1 cellular context compared by ENCODE assay signal in the genomic region with DNA sequence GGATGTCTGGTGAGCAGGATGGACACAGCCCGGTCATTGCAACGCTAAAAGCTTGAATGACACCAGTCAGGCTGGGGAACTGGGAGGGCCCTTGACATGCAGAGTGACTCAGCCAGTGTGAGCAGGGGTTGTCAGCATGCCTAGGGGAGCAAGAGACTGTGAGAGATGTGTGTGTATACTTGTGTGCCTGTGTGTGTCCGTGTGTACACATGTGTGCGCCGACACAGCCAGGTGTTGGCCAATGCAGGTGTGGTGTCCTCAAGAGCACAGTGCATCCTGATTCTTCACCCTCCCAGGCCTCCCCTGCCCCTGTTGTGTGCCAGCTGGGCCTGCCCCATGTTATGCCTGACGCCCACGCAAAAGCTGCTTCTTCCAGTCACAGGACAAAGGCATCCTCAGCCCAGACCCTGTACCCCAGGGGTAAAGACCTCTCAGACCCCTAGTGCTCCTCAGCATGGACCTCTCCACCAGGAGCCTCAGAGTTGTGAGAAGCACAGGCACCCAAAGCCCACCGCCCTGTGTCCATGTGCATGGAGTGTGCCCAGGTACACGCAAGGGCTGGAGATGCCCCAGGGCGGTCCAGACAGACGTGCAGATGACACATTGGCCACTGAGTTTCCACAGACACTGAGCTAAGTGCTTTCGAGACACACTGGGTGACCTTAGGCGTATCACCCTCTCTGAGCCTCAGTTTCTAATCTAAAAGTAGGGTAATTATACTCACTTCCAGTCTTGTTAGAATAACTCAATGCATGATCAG.
TF ChIP-seq lines count a peak whose summit lies in the region.

No MANE protein-coding gene starts in this region.

TF ChIP-seq in HepG2, 621 proteins besides CTCF, POLR2A, EP300 and RAD21 (continued from another document and continues in another):
- TF ChIP-seq, protein P1, sequence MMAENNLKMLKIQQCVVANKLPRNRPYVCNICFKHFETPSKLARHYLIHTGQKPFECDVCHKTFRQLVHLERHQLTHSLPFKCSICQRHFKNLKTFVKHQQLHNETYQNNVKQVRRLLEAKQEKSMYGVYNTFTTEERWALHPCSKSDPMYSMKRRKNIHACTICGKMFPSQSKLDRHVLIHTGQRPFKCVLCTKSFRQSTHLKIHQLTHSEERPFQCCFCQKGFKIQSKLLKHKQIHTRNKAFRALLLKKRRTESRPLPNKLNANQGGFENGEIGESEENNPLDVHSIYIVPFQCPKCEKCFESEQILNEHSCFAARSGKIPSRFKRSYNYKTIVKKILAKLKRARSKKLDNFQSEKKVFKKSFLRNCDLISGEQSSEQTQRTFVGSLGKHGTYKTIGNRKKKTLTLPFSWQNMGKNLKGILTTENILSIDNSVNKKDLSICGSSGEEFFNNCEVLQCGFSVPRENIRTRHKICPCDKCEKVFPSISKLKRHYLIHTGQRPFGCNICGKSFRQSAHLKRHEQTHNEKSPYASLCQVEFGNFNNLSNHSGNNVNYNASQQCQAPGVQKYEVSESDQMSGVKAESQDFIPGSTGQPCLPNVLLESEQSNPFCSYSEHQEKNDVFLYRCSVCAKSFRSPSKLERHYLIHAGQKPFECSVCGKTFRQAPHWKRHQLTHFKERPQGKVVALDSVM (CRISPR knock-in tag; IDR thresholded peaks at IDR 0.05) = no peak
- TF ChIP-seq GABPB1 (CRISPR knock-in tag; IDR thresholded peaks at IDR 0.05) (peak; percentile 40), BRCA1 (CRISPR knock-in tag; IDR thresholded peaks at IDR 0.05) (no peak), TMF1 (CRISPR knock-in tag; IDR thresholded peaks at IDR 0.05; ENCODE audit: low read depth) (no peak), SKI (IDR thresholded peaks at IDR 0.05; ENCODE audit: partially characterized antibody) (no peak), ZNF230 (CRISPR knock-in tag; IDR thresholded peaks at IDR 0.05) (0 out of 2 replicates have a peak, but pooled peaks have one; percentile 55), SAFB2 (CRISPR knock-in tag; IDR thresholded peaks at IDR 0.05; ENCODE audit: borderline replicate concordance, low read depth) (no peak), BORCS8-MEF2B (CRISPR knock-in tag; IDR thresholded peaks at IDR 0.05) (no peak), ZNF792 (CRISPR knock-in tag; IDR thresholded peaks at IDR 0.05) (no peak), NPAS2 (CRISPR knock-in tag; IDR thresholded peaks at IDR 0.05; ENCODE audit: borderline replicate concordance) (no peak), ZSCAN9 (CRISPR knock-in tag; IDR thresholded peaks at IDR 0.05; ENCODE audit: borderline replicate concordance) (no peak), MEF2D (CRISPR knock-in tag; IDR thresholded peaks at IDR 0.05) (no peak), AGO2 (optimal IDR thresholded peaks at IDR 0.05; ENCODE audit: low read depth, low read length) (no peak), POGZ (CRISPR knock-in tag; IDR thresholded peaks at IDR 0.05) (no peak), ZNF543 (CRISPR knock-in tag; IDR thresholded peaks at IDR 0.05) (no peak), ETV5 (CRISPR knock-in tag; IDR thresholded peaks at IDR 0.05; ENCODE audit: borderline replicate concordance) (no peak), SOX13 (IDR thresholded peaks at IDR 0.05) (no peak), SOX13 (CRISPR knock-in tag; conservative IDR thresholded peaks at IDR 0.05 in 1 of 2, IDR thresholded peaks at IDR 0.05 in 1 of 2) (no peak), ZNF331 (CRISPR knock-in tag; IDR thresholded peaks at IDR 0.05) (no peak), ZNF713 (CRISPR knock-in tag; IDR thresholded peaks at IDR 0.05) (0 out of 2 replicates have a peak, but pooled peaks have one; percentile 21), ZNF432 (CRISPR knock-in tag; IDR thresholded peaks at IDR 0.05; ENCODE audit: borderline replicate concordance) (no peak), ZNF264 (CRISPR knock-in tag; IDR thresholded peaks at IDR 0.05) (no peak), MATR3 (CRISPR knock-in tag; IDR thresholded peaks at IDR 0.05) (no peak), ZNF205 (CRISPR knock-in tag; IDR thresholded peaks at IDR 0.05) (no peak), ZNF343 (CRISPR knock-in tag; IDR thresholded peaks at IDR 0.05) (no peak), TSC22D2 (CRISPR knock-in tag; IDR thresholded peaks at IDR 0.05; ENCODE audit: borderline replicate concordance) (no peak), ZNF674 (CRISPR knock-in tag; IDR thresholded peaks at IDR 0.05; ENCODE audit: low read depth) (no peak), ZNF460 (CRISPR knock-in tag; IDR thresholded peaks at IDR 0.05; ENCODE audit: borderline replicate concordance) (no peak), BHLHE40 (IDR thresholded peaks at IDR 0.05; ENCODE audit: low read length) (no peak), LCORL (IDR thresholded peaks at IDR 0.05) (no peak), LCORL (CRISPR knock-in tag; IDR thresholded peaks at IDR 0.05) (no peak), REXO4 (CRISPR knock-in tag; IDR thresholded peaks at IDR 0.05; ENCODE audit: borderline replicate concordance) (no peak), GTF2F1 (IDR thresholded peaks at IDR 0.05; ENCODE audit: low read length) (no peak), CEBPB (IDR thresholded peaks at IDR 0.05; ENCODE audit: borderline replicate concordance, low read depth, low read length) (peak; percentile 18; the same call in 1 of the 2 replicates), ATF1 (CRISPR knock-in tag; IDR thresholded peaks at IDR 0.05) (no peak), ZNF83 (CRISPR knock-in tag; IDR thresholded peaks at IDR 0.05; ENCODE audit: borderline replicate concordance) (no peak)
- TF ChIP-seq, protein P2, sequence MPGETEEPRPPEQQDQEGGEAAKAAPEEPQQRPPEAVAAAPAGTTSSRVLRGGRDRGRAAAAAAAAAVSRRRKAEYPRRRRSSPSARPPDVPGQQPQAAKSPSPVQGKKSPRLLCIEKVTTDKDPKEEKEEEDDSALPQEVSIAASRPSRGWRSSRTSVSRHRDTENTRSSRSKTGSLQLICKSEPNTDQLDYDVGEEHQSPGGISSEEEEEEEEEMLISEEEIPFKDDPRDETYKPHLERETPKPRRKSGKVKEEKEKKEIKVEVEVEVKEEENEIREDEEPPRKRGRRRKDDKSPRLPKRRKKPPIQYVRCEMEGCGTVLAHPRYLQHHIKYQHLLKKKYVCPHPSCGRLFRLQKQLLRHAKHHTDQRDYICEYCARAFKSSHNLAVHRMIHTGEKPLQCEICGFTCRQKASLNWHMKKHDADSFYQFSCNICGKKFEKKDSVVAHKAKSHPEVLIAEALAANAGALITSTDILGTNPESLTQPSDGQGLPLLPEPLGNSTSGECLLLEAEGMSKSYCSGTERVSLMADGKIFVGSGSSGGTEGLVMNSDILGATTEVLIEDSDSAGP (CRISPR knock-in tag; IDR thresholded peaks at IDR 0.05; ENCODE audit: borderline replicate concordance) = 0 out of 2 replicates have a peak, but pooled peaks have one; percentile 13
- TF ChIP-seq, protein P3, sequence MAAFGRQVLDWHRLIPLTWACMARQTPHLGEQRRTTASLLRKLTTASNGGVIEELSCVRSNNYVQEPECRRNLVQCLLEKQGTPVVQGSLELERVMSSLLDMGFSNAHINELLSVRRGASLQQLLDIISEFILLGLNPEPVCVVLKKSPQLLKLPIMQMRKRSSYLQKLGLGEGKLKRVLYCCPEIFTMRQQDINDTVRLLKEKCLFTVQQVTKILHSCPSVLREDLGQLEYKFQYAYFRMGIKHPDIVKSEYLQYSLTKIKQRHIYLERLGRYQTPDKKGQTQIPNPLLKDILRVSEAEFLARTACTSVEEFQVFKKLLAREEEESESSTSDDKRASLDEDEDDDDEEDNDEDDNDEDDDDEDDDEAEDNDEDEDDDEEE (CRISPR knock-in tag; IDR thresholded peaks at IDR 0.05) = no peak
- TF ChIP-seq, protein P4, sequence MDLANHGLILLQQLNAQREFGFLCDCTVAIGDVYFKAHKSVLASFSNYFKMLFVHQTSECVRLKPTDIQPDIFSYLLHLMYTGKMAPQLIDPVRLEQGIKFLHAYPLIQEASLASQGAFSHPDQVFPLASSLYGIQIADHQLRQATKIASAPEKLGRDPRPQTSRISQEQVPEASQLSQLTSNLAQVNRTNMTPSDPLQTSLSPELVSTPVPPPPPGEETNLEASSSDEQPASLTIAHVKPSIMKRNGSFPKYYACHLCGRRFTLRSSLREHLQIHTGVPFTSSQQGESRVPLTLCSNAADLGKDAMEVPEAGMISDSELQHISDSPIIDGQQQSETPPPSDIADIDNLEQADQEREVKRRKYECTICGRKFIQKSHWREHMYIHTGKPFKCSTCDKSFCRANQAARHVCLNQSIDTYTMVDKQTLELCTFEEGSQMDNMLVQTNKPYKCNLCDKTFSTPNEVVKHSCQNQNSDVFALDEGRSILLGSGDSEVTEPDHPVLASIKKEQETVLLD (CRISPR knock-in tag; IDR thresholded peaks at IDR 0.05; ENCODE audit: low read depth) = no peak
- TF ChIP-seq, protein P5, sequence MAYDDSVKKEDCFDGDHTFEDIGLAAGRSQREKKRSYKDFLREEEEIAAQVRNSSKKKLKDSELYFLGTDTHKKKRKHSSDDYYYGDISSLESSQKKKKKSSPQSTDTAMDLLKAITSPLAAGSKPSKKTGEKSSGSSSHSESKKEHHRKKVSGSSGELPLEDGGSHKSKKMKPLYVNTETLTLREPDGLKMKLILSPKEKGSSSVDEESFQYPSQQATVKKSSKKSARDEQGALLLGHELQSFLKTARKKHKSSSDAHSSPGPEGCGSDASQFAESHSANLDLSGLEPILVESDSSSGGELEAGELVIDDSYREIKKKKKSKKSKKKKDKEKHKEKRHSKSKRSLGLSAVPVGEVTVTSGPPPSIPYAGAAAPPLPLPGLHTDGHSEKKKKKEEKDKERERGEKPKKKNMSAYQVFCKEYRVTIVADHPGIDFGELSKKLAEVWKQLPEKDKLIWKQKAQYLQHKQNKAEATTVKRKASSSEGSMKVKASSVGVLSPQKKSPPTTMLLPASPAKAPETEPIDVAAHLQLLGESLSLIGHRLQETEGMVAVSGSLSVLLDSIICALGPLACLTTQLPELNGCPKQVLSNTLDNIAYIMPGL (CRISPR knock-in tag; IDR thresholded peaks at IDR 0.05; ENCODE audit: borderline replicate concordance in 1 of 2, low read depth in 1 of 2) = no peak
- TF ChIP-seq, protein P6, sequence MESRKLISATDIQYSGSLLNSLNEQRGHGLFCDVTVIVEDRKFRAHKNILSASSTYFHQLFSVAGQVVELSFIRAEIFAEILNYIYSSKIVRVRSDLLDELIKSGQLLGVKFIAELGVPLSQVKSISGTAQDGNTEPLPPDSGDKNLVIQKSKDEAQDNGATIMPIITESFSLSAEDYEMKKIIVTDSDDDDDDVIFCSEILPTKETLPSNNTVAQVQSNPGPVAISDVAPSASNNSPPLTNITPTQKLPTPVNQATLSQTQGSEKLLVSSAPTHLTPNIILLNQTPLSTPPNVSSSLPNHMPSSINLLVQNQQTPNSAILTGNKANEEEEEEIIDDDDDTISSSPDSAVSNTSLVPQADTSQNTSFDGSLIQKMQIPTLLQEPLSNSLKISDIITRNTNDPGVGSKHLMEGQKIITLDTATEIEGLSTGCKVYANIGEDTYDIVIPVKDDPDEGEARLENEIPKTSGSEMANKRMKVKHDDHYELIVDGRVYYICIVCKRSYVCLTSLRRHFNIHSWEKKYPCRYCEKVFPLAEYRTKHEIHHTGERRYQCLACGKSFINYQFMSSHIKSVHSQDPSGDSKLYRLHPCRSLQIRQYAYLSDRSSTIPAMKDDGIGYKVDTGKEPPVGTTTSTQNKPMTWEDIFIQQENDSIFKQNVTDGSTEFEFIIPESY (CRISPR knock-in tag; IDR thresholded peaks at IDR 0.05) = no peak
- TF ChIP-seq, protein P7, sequence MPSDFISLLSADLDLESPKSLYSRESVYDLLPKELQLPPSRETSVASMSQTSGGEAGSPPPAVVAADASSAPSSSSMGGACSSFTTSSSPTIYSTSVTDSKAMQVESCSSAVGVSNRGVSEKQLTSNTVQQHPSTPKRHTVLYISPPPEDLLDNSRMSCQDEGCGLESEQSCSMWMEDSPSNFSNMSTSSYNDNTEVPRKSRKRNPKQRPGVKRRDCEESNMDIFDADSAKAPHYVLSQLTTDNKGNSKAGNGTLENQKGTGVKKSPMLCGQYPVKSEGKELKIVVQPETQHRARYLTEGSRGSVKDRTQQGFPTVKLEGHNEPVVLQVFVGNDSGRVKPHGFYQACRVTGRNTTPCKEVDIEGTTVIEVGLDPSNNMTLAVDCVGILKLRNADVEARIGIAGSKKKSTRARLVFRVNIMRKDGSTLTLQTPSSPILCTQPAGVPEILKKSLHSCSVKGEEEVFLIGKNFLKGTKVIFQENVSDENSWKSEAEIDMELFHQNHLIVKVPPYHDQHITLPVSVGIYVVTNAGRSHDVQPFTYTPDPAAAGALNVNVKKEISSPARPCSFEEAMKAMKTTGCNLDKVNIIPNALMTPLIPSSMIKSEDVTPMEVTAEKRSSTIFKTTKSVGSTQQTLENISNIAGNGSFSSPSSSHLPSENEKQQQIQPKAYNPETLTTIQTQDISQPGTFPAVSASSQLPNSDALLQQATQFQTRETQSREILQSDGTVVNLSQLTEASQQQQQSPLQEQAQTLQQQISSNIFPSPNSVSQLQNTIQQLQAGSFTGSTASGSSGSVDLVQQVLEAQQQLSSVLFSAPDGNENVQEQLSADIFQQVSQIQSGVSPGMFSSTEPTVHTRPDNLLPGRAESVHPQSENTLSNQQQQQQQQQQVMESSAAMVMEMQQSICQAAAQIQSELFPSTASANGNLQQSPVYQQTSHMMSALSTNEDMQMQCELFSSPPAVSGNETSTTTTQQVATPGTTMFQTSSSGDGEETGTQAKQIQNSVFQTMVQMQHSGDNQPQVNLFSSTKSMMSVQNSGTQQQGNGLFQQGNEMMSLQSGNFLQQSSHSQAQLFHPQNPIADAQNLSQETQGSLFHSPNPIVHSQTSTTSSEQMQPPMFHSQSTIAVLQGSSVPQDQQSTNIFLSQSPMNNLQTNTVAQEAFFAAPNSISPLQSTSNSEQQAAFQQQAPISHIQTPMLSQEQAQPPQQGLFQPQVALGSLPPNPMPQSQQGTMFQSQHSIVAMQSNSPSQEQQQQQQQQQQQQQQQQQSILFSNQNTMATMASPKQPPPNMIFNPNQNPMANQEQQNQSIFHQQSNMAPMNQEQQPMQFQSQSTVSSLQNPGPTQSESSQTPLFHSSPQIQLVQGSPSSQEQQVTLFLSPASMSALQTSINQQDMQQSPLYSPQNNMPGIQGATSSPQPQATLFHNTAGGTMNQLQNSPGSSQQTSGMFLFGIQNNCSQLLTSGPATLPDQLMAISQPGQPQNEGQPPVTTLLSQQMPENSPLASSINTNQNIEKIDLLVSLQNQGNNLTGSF (CRISPR knock-in tag; IDR thresholded peaks at IDR 0.05) = no peak
- TF ChIP-seq, protein P8, sequence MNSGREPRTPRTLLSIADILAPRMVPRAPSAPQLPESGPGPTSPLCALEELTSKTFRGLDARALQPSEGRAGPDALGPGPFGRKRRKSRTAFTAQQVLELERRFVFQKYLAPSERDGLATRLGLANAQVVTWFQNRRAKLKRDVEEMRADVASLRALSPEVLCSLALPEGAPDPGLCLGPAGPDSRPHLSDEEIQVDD (CRISPR knock-in tag; IDR thresholded peaks at IDR 0.05; ENCODE audit: borderline replicate concordance) = no peak
- TF ChIP-seq, protein P9, sequence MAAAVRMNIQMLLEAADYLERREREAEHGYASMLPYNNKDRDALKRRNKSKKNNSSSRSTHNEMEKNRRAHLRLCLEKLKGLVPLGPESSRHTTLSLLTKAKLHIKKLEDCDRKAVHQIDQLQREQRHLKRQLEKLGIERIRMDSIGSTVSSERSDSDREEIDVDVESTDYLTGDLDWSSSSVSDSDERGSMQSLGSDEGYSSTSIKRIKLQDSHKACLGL (CRISPR knock-in tag; IDR thresholded peaks at IDR 0.05) = no peak
- TF ChIP-seq, protein P10, sequence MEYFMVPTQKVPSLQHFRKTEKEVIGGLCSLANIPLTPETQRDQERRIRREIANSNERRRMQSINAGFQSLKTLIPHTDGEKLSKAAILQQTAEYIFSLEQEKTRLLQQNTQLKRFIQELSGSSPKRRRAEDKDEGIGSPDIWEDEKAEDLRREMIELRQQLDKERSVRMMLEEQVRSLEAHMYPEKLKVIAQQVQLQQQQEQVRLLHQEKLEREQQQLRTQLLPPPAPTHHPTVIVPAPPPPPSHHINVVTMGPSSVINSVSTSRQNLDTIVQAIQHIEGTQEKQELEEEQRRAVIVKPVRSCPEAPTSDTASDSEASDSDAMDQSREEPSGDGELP (IDR thresholded peaks at IDR 0.05; ENCODE audit: borderline replicate concordance, low read depth) = peak; percentile 12; the same call in 1 of the 2 replicates
